Comparison of ENCODE assay signal across 8 cellular contexts in genomic region chr12:53223391-53224267, GRCh38.
DNase-seq lines count a peak whose midpoint lies in the region; ATAC-seq and TF ChIP-seq lines count a peak whose summit lies in the region.

No MANE protein-coding gene starts in this region.

- H3K4me3 Mint-ChIP-seq in nephron, result peak overlapping the region; percentile 79 to 82 (median 81)

- H3K9me3 Mint-ChIP-seq in nephron, result no peaks in the 10 kb centered on the region

- peak overlapping the region; percentile 98 for H3K4me3 ChIP-seq in SK-N-MC
- peak overlapping the region; percentile 13 for H3K4me3 ChIP-seq in effector memory CD4-positive, alpha-beta T cell (ENCODE audit: insufficient read depth, low read depth, low read length, poor library complexity, severe bottlenecking)

- peak overlapping the region; percentile 98 for H3K27ac ChIP-seq in SK-N-MC
- H3K27ac ChIP-seq in effector memory CD4-positive, alpha-beta T cell (ENCODE audit: insufficient read depth, low read length, poor library complexity, severe bottlenecking), result peak overlapping the region; percentile 87

- ATAC-seq in GM19328 (IDR thresholded peaks at IDR 0.05; ENCODE audit: unreplicated experiment), result no peak

- no peaks in the 10 kb centered on the region for H3K27me3 ChIP-seq in effector memory CD4-positive, alpha-beta T cell (replicated peaks; ENCODE audit: control insufficient read depth, insufficient read depth, low read length, poor library complexity, severe bottlenecking)

- peaks cover 17% of the 10 kb centered on the region for H3K27me3 Mint-ChIP-seq in nephron (ENCODE audit: low read depth)

- H3K4me1 ChIP-seq in effector memory CD4-positive, alpha-beta T cell (ENCODE audit: control insufficient read depth, insufficient read depth, low read length, poor library complexity, severe bottlenecking), result peaks cover 50% of the 10 kb centered on the region

- peaks cover 4% of the 10 kb centered on the region for H3K36me3 Mint-ChIP-seq in nephron (ENCODE audit: low read depth)

- H3K9ac ChIP-seq in SK-N-MC (ENCODE audit: insufficient read length), result peak overlapping the region; percentile 74

- no peaks in the 10 kb centered on the region for H3K9me3 ChIP-seq in SK-N-MC (ENCODE audit: low read depth, low read length)
- no peaks in the 10 kb centered on the region for H3K9me3 ChIP-seq in effector memory CD4-positive, alpha-beta T cell (ENCODE audit: control insufficient read depth, low read length)

- peaks cover 5% of the 10 kb centered on the region; the same call in 1 of the 2 replicates for H3K36me3 ChIP-seq in SK-N-MC (ENCODE audit: insufficient read depth, low read length)
- peaks cover 3% of the 10 kb centered on the region for H3K36me3 ChIP-seq in effector memory CD4-positive, alpha-beta T cell (ENCODE audit: control insufficient read depth, insufficient read depth, low read length)

- H3K4me1 Mint-ChIP-seq in nephron, result peaks cover 60% of the 10 kb centered on the region

- H3K27ac Mint-ChIP-seq in nephron, result peak overlapping the region; percentile 87 to 98 (median 97)

- no peak for TF ChIP-seq CTCF in nephron (IDR thresholded peaks at IDR 0.05; ENCODE audit: unreplicated experiment in 3 of 3)

- DNase-seq in C1 segment of cervical spinal cord (lab: John Stamatoyannopoulos, UW) (peak in 10 of 14 donors; percentile 22 to 70 (median 42)), SK-N-MC (ENCODE audit: low read depth, low spot score) (no peak), HuH-7.5 (ENCODE audit: low spot score) (no peak), NCI-H187 (lab: John Stamatoyannopoulos, UW) (no peak), iPS-NIHi7 (ENCODE audit: extremely low spot score) (no peak)
- DNase-seq in effector memory CD4-positive, alpha-beta T cell, result peak in 2 of 3 donors; percentile 45 to 47

Comparison
In these comparisons a context has a peak if more than half of its experiments do, and no peak if none do; other contexts are left out.
1. DNase-seq: peak in C1 segment of cervical spinal cord (10 of 14) and effector memory CD4-positive, alpha-beta T cell (2 of 3); none in SK-N-MC (single experiment), HuH-7.5 (single experiment), NCI-H187 (0 of 2) and iPS-NIHi7 (single experiment).